Comparison of ENCODE assay signal across 31 cellular contexts in the genomic region with DNA sequence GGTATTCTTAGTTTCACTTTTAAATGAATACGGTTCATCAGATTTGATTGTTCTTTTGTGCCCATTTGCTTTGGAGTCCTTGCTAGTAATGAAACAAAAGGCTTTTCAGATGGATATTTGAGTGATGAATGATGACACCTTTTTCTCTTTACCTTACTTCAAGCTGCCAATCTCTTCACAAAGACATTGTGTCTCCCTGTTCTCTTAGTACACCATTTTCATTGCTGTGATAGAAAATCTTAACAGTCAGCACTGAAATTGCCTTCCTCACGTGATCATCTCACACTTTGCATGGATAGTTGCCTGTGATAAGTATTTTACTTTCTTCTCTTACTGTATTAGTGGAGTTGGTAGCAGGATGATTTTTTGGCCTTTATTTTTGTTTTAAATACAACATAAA.
A peak's percentile ranks its signal among the peaks of the same experiment; 100 is the strongest.
DNase-seq lines count a peak whose midpoint lies in the region; ATAC-seq, FAIRE-seq and TF ChIP-seq lines count a peak whose summit lies in the region.
"Had no signal": no experiment of that assay in that cellular context is flagged by ENCODE, and none has a peak within 500 bp of the region (broad histone marks: within the 10 kb centered on the region; RNA-seq: fewer than 3 reads in every experiment).

No MANE protein-coding gene starts in this region.

- H3K36me3 Mint-ChIP-seq in MCF 10A (ENCODE audit: insufficient read depth, unreplicated experiment) = no peaks in the 10 kb centered on the region
- H3K36me3 Mint-ChIP-seq: activated CD4-positive, alpha-beta memory T cell treated with anti-CD3 and anti-CD28 coated beads for 36 hours; CD14-positive monocyte had no signal

- no TSS peak for BruUV-seq in MCF 10A (replicated peaks; lab: Mats Ljungman, UMichigan)
- BruUV-seq in mammary epithelial cell (replicated peaks; lab: Mats Ljungman, UMichigan) = no TSS peak

- no peak overlapping the region for H2AFZ ChIP-seq in mammary epithelial cell (ENCODE audit: low read depth, low read length)

- in situ Hi-C loops in mammary epithelial cell (cut with MboI; ENCODE audit: low sequenced_read_pairs in 2 of 2) = no loop called here

- WGBS in mammary epithelial cell (ENCODE audit: low coverage, missing lambda C conversion rate) = 71% methylated on average over 2 of the region's 2 CpGs

- POLR2A ChIA-PET in MCF 10A (lab: Yijun Ruan, JAX) = no interaction called here

- no peaks in the 10 kb centered on the region for H3K4me1 ChIP-seq in mammary epithelial cell (ENCODE audit: insufficient read depth, low read length)
- H3K4me1 ChIP-seq: pancreas, upper lobe of left lung had no signal

- H3K9me3 ChIP-seq in mammary epithelial cell (replicated peaks; ENCODE audit: insufficient read depth, low read length) (no peaks in the 10 kb centered on the region), MG63 (no peaks in the 10 kb centered on the region)
- H3K9me3 ChIP-seq: pancreas, upper lobe of left lung had no signal

- intact Hi-C loops in MCF 10A (cut with micrococcal nuclease) (no loop called here), mammary epithelial cell (cut with micrococcal nuclease) (no loop called here), dorsolateral prefrontal cortex (cut with DNase I) (no loop called here)

- H3K27ac Mint-ChIP-seq in MCF 10A (ENCODE audit: low read depth, unreplicated experiment) = no peak overlapping the region
- H3K27ac Mint-ChIP-seq: activated CD4-positive, alpha-beta memory T cell treated with anti-CD3 and anti-CD28 coated beads for 36 hours; activated T-helper 17 cell treated with anti-CD3 and anti-CD28 coated beads, Interleukin-2, amount 50 U/mL, for 72 hours; CD14-positive monocyte; HFFc6; T-helper 17 cell had no signal

- dilution Hi-C loops in mammary epithelial cell (cut with HindIII; ENCODE audit: low sequenced_read_pairs) = no loop called here

- no peaks in the 10 kb centered on the region for H3K79me2 ChIP-seq in mammary epithelial cell (ENCODE audit: insufficient read depth, low read length)

- TF ChIP-seq CTCF in MCF 10A (IDR thresholded peaks at IDR 0.05; ENCODE audit: unreplicated experiment) = no peak
- TF ChIP-seq CTCF in mammary epithelial cell (conservative IDR thresholded peaks at IDR 0.05 in 1 of 2, IDR thresholded peaks at IDR 0.05 in 1 of 2; ENCODE audit: extremely low read depth in 1 of 2, insufficient read depth in 1 of 2, low read depth in 1 of 2, low read length in 2 of 2) = no peak
- TF ChIP-seq CTCF in dorsolateral prefrontal cortex (IDR thresholded peaks at IDR 0.05 in 54 of 56, conservative IDR thresholded peaks at IDR 0.05 in 2 of 56; ENCODE audit: low read depth in 1 of 56, partially characterized antibody in 56 of 56) = no peak

- H3K27ac ChIP-seq in mammary epithelial cell (ENCODE audit: insufficient read depth, low read depth, low read length) (no peak overlapping the region), dorsolateral prefrontal cortex (no peak overlapping the region)
- H3K27ac ChIP-seq: pancreas, upper lobe of left lung had no signal

- no peak for DNase-seq in MCF 10A (ENCODE audit: unreplicated experiment)
- no peak for DNase-seq in mammary epithelial cell
- no peak for DNase-seq in MG63
- DNase-seq in dorsolateral prefrontal cortex = no peak
- DNase-seq in inferior parietal cortex (ENCODE audit: extremely low spot score) = no peak
- no peak for DNase-seq in DMS53 (lab: John Stamatoyannopoulos, UW)
- DNase-seq in frontal cortex (ENCODE audit: low spot score in 2 of 2) = no peak
- DNase-seq: activated CD4-positive, alpha-beta memory T cell treated with anti-CD3 and anti-CD28 coated beads for 36 hours; activated naive CD4-positive, alpha-beta T cell treated with anti-CD3 and anti-CD28 coated beads, Interleukin-2, amount 50 U/mL, for 16 hours; amniotic stem cell; effector CD8-positive, alpha-beta T cell; erythroblast; head of caudate nucleus; HFFc6; IMR-90; NCI-H1436 treated with DMSO at 0.1 percent for 48 hours; NCI-H774; pancreas; small intestine; stimulated activated CD4-positive, alpha-beta T cell treated with anti-CD3 and anti-CD28 coated beads, Interleukin-1b, Interleukin-23, amount 100 ng/mL, for 48 hours; T-helper 17 cell; upper lobe of left lung had no signal

- no peak for ATAC-seq in HG02623 (IDR thresholded peaks at IDR 0.05; ENCODE audit: unreplicated experiment)
- ATAC-seq: activated CD4-positive, CD25-positive, alpha-beta regulatory T cell treated with anti-CD3 and anti-CD28 coated beads, Interleukin-2, amount 50 U/mL, for 24 hours; activated T-helper 17 cell treated with anti-CD3 and anti-CD28 coated beads, Interleukin-2, amount 50 U/mL, for 72 hours; pancreas; SK-N-SH treated with all-trans-retinoic acid at 6 μM for 48 hours; T-helper 17 cell had no signal

- H3K4me2 ChIP-seq in mammary epithelial cell (ENCODE audit: insufficient read depth, low read depth, low read length) = no peak overlapping the region

- H3K4me3 ChIP-seq in mammary epithelial cell (replicated peaks in 1 of 3; ENCODE audit: insufficient read depth in 1 of 3, low read depth in 2 of 3, low read length in 3 of 3) = no peak overlapping the region
- H3K4me3 ChIP-seq in MG63 = peak overlapping the region; percentile 41
- peak overlapping the region in 52 of 59 donors; percentile 1 to 57 (median 35) for H3K4me3 ChIP-seq in dorsolateral prefrontal cortex
- H3K4me3 ChIP-seq: pancreas, upper lobe of left lung had no signal

- peaks cover 25% of the 10 kb centered on the region for H3K9me3 Mint-ChIP-seq in MCF 10A (ENCODE audit: unreplicated experiment)
- H3K9me3 Mint-ChIP-seq: activated T-helper 17 cell treated with anti-CD3 and anti-CD28 coated beads, Interleukin-2, amount 50 U/mL, for 72 hours had no signal

- no peaks in the 10 kb centered on the region for H3K27me3 ChIP-seq in mammary epithelial cell (ENCODE audit: insufficient read depth, low read length)
- no peaks in the 10 kb centered on the region for H3K27me3 ChIP-seq in MG63
- peaks cover 0 to under 1% (median 0%) of the 10 kb centered on the region in 45 donors for H3K27me3 ChIP-seq in dorsolateral prefrontal cortex
- H3K27me3 ChIP-seq: pancreas, upper lobe of left lung had no signal

- peak overlapping the region; percentile 33 for H3K4me3 Mint-ChIP-seq in MCF 10A (ENCODE audit: unreplicated experiment)
- H3K4me3 Mint-ChIP-seq: activated CD4-positive, alpha-beta memory T cell treated with anti-CD3 and anti-CD28 coated beads for 36 hours; activated T-helper 17 cell treated with anti-CD3 and anti-CD28 coated beads, Interleukin-2, amount 50 U/mL, for 72 hours; CD14-positive monocyte; HFFc6; neural crest cell; T-helper 17 cell had no signal

- no peaks in the 10 kb centered on the region for H4K20me1 ChIP-seq in mammary epithelial cell (ENCODE audit: insufficient read depth, low read length)

- no peak overlapping the region for H3K9ac ChIP-seq in mammary epithelial cell (ENCODE audit: insufficient read depth, low read length)

- CTCF ChIA-PET in MCF 10A (lab: Yijun Ruan, JAX) = interaction anchor here (0.5 to 0.6 kb wide), 2 partner anchors 11 to 1608 kb away, joined by 3 read pairs; no protein-coding TSS in a partner anchor
- CTCF ChIA-PET in mammary epithelial cell (lab: Charles Lee; ENCODE audit: low non-redundant PET) = no interaction called here

- FAIRE-seq in frontal cortex (lab: Jason Lieb, UNC) = no peak
- FAIRE-seq: bronchial epithelial cell, D721Med, GM12892, pancreas, small intestine had no signal

- no peaks in the 10 kb centered on the region for H3K4me1 Mint-ChIP-seq in MCF 10A (ENCODE audit: insufficient read depth, unreplicated experiment)
- H3K4me1 Mint-ChIP-seq: activated T-helper 17 cell treated with anti-CD3 and anti-CD28 coated beads, Interleukin-2, amount 50 U/mL, for 72 hours; CD14-positive monocyte; T-helper 17 cell had no signal

- no peaks in the 10 kb centered on the region for H3K36me3 ChIP-seq in mammary epithelial cell (ENCODE audit: insufficient read depth, low read length)
- H3K36me3 ChIP-seq in MG63 = no peaks in the 10 kb centered on the region
- H3K36me3 ChIP-seq: pancreas, upper lobe of left lung had no signal

- H3K27me3 Mint-ChIP-seq in MCF 10A (ENCODE audit: insufficient read depth, unreplicated experiment) = no peaks in the 10 kb centered on the region
- H3K27me3 Mint-ChIP-seq: activated CD4-positive, alpha-beta memory T cell treated with anti-CD3 and anti-CD28 coated beads for 36 hours; activated T-helper 17 cell treated with anti-CD3 and anti-CD28 coated beads, Interleukin-2, amount 50 U/mL, for 72 hours; T-helper 17 cell had no signal

Comparison
In these comparisons a context has a peak if more than half of its experiments do, and no peak if none do; other contexts are left out.
1. H3K4me3 ChIP-seq: peak in MG63 (single experiment) and dorsolateral prefrontal cortex (52 of 59); none in mammary epithelial cell (0 of 3).